2 cellular contexts compared by ENCODE assay signal in the genomic region with DNA sequence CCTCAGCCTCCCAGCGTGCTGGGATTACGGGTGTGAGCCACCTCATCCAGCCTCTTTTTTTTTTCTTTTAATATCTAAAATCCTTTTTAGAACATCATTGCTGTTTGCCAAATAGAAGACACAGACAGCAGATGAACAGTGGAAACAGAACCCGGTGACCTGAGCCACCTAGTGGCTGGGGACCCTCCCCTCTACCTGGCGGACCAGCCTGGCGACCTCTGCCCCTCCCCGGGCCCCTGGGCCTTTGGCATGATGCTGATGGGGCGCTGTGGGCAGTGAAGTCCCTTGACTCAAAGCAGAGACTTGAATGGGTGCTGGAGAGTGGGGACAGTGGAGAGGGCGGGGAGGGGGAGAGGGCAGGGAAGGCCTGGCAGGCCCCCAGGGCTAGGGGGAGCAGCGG. TPM values are rescaled to one million over a fixed set of nuclear protein-coding genes. Genes with fewer than 3 reads are reported as not detected.
"Had no signal": no experiment of that assay in that cellular context is flagged by ENCODE, and none has a peak within 500 bp of the region (broad histone marks: within the 10 kb centered on the region; RNA-seq: fewer than 3 reads in every experiment).

No MANE protein-coding gene starts in this region.

RNA-seq across cellular contexts. Expression of a gene that starts 51.8 kb away (rescaled TPM):
- total RNA-seq: HT-29, IMR-90 had no signal
